Comparison of ENCODE assay signal across 17 cellular contexts in genomic region chr15:41829959-41830646, GRCh38.
"Had no signal": no experiment of that assay in that cellular context is flagged by ENCODE, and none has a peak within 500 bp of the region (broad histone marks: within the 10 kb centered on the region; RNA-seq: fewer than 3 reads in every experiment).

No MANE protein-coding gene starts in this region.

- H3K27ac Mint-ChIP-seq: activated naive CD4-positive, alpha-beta T cell treated with anti-CD3 and anti-CD28 coated beads, Interleukin-2, amount 10 ng/mL, durations not matched to agents 7 days and 5 days; endodermal cell; progenitor cell of endocrine pancreas had no signal

- H3K9me3 Mint-ChIP-seq: activated naive CD4-positive, alpha-beta T cell treated with anti-CD3 and anti-CD28 coated beads, Interleukin-2, amount 10 ng/mL, durations not matched to agents 7 days and 5 days; endodermal cell; naive thymus-derived CD8-positive, alpha-beta T cell had no signal

- H3K27ac ChIP-seq: left lung, suprapubic skin, upper lobe of left lung had no signal

- DNase-seq: activated CD4-positive, alpha-beta T cell treated with anti-CD3 and anti-CD28 coated beads, Interleukin-2, amount 50 U/mL, for 1 hour; activated naive CD4-positive, alpha-beta T cell treated with anti-CD3 and anti-CD28 coated beads, Interleukin-2, amount 10 ng/mL, durations not matched to agents 7 days and 5 days; activated T-cell treated with anti-CD3 and anti-CD28 coated beads for 4 hours; endodermal cell; islet precursor cell; mucosa of descending colon; naive thymus-derived CD8-positive, alpha-beta T cell; stimulated activated CD4-positive, alpha-beta T cell treated with anti-CD3 and anti-CD28 coated beads, Interleukin-15, amount 100 ng/mL, for 24 hours; stimulated activated CD4-positive, alpha-beta T cell treated with anti-CD3 and anti-CD28 coated beads, Interleukin-4, amount 100 ng/mL, for 24 hours; stimulated activated naive CD8-positive, alpha-beta T cell treated with anti-CD3 and anti-CD28 coated beads, Interleukin-15, Interleukin-2, amounts not matched to agents 100 U/mL and 50 U/mL, for 24 hours; T-helper 9 cell; upper lobe of left lung had no signal

- H3K4me3 ChIP-seq: left lung, mucosa of descending colon had no signal

- H3K9me3 ChIP-seq: left lung, mucosa of descending colon, suprapubic skin, upper lobe of left lung had no signal

- H3K4me3 Mint-ChIP-seq: activated naive CD4-positive, alpha-beta T cell treated with anti-CD3 and anti-CD28 coated beads, Interleukin-2, amount 10 ng/mL, durations not matched to agents 7 days and 5 days; endodermal cell had no signal

- H3K27me3 ChIP-seq: left lung, suprapubic skin, upper lobe of left lung had no signal

- H3K27me3 Mint-ChIP-seq: naive thymus-derived CD8-positive, alpha-beta T cell had no signal

- ATAC-seq: activated CD4-positive, CD25-positive, alpha-beta regulatory T cell treated with anti-CD3 and anti-CD28 coated beads, Interleukin-2, amount 50 U/mL, for 24 hours; left lung; mucosa of descending colon; naive thymus-derived CD8-positive, alpha-beta T cell; right cardiac atrium; stimulated activated naive CD8-positive, alpha-beta T cell treated with anti-CD3 and anti-CD28 coated beads, Interleukin-15, Interleukin-2, amounts not matched to agents 100 U/mL and 50 U/mL, for 24 hours had no signal
